20 cellular contexts compared by ENCODE assay signal in genomic region chr7:83118347-83119001, GRCh38. TPM values are rescaled to one million over a fixed set of nuclear protein-coding genes. Genes with fewer than 3 reads are reported as not detected.
"Had no signal": no experiment of that assay in that cellular context is flagged by ENCODE, and none has a peak within 500 bp of the region (broad histone marks: within the 10 kb centered on the region; RNA-seq: fewer than 3 reads in every experiment).

No MANE protein-coding gene starts in this region.

- ATAC-seq: effector memory CD8-positive, alpha-beta T cell; gastrocnemius medialis; left lobe of liver; mucosa of descending colon; natural killer cell treated with Interleukin-12 subunit alpha and Interleukin-12 subunit beta and Interleukin-15 and Interleukin-18, amount 100 ng/mL, for 72 hours; pancreas; right lobe of liver; stimulated activated naive B cell treated with anti-CD40 and anti-IgM and Interleukin-4, amounts not matched to agents 10 μg/mL and 1 μg/mL and 100 μg/mL, for 72 hours had no signal

- DNase-seq: cortex of kidney; effector memory CD8-positive, alpha-beta T cell; gastrocnemius medialis; head of caudate nucleus; kidney; mucosa of descending colon; naive B cell; pancreas; right lobe of liver; small intestine; stimulated activated CD4-positive, alpha-beta T cell treated with anti-CD3 and anti-CD28 coated beads, Interleukin-15, amount 100 ng/mL, for 24 hours; stimulated activated CD4-positive, alpha-beta T cell treated with anti-CD3 and anti-CD28 coated beads, Interleukin-2, amount 100 ng/mL, for 48 hours; stimulated activated naive B cell treated with anti-CD40 and anti-IgM and Interleukin-4, amounts not matched to agents 10 μg/mL and 1 μg/mL and 100 μg/mL, for 72 hours had no signal

- H3K27ac ChIP-seq: gastrocnemius medialis, neutrophil, pancreas, right lobe of liver, thoracic aorta, tibial nerve, vagina had no signal

- FAIRE-seq: kidney, pancreas, small intestine had no signal

- H3K27me3 ChIP-seq: gastrocnemius medialis, neutrophil, pancreas, right lobe of liver, tibial nerve, vagina had no signal

- H3K4me3 ChIP-seq: gastrocnemius medialis, lung, mucosa of descending colon, pancreas, right lobe of liver, thoracic aorta, tibial nerve, vagina had no signal

- H3K4me1 ChIP-seq: gastrocnemius medialis, pancreas, right lobe of liver, tibial nerve, vagina had no signal

- H3K9me3 ChIP-seq: neutrophil, pancreas had no signal

- H3K36me3 ChIP-seq: gastrocnemius medialis, neutrophil, pancreas, right lobe of liver, thoracic aorta, tibial nerve, vagina had no signal

RNA-seq across cellular contexts. Expression of gene PCLO, which starts 44.2 kb away (rescaled TPM):
- total RNA-seq: natural killer cell treated with Interleukin-12 subunit alpha and Interleukin-12 subunit beta and Interleukin-15 and Interleukin-18, amount 100 ng/mL, for 72 hours had no signal
